Comparison of ENCODE assay signal across 9 cellular contexts in the genomic region with DNA sequence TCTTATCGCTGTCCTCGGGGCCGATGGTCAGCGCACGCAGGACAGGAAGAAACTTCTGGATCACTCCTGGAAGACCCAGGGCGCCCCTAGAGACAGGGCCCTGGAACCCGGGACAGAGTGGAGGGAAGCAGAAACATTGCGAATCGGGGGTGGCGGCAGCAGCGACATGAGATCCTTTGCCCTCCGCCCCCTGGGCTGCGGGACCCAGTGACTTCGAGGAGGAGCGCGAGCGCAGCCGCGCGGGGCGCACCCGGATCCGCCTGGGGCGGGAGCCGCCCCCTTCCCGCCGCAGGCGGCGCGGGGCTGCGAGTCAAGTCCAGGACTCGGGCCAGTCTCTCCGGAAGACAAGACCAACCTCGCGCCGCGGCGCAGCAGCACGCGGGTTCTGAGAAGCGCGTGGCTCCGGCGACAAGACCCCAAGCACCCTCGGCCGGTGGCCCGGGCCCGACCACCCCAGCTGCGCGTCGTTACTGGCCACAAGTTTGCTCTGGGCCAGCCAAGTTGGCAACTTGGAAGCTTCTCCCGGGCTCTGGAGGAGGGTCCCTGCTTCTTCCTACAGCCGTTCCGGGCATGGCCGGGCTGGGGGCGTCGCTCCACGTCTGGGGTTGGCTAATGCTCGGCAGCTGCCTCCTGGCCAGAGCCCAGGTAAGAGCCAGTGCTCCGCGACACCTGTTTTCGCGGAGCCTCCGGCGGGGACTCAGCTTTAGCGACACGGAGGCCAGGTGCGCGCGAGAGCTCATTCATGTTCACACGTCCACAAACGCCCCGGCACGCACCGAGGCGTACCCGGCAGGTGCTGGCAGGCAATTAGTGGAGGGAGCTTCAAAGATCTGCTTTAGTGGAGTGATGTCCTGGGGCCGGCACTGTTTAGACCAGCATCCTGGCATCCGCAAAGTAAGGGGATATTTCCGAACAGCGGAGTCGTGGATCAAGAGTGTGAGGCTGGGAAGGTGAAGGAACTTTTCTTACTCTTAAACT. TPM values are rescaled to one million over a fixed set of nuclear protein-coding genes. Genes with fewer than 3 reads are reported as not detected.
A peak's percentile ranks its signal among the peaks of the same experiment; 100 is the strongest.
DNase-seq lines count a peak whose midpoint lies in the region; ATAC-seq and TF ChIP-seq lines count a peak whose summit lies in the region.
"Had no signal": no experiment of that assay in that cellular context is flagged by ENCODE, and none has a peak within 500 bp of the region (broad histone marks: within the 10 kb centered on the region; RNA-seq: fewer than 3 reads in every experiment).

A gene with protein sequence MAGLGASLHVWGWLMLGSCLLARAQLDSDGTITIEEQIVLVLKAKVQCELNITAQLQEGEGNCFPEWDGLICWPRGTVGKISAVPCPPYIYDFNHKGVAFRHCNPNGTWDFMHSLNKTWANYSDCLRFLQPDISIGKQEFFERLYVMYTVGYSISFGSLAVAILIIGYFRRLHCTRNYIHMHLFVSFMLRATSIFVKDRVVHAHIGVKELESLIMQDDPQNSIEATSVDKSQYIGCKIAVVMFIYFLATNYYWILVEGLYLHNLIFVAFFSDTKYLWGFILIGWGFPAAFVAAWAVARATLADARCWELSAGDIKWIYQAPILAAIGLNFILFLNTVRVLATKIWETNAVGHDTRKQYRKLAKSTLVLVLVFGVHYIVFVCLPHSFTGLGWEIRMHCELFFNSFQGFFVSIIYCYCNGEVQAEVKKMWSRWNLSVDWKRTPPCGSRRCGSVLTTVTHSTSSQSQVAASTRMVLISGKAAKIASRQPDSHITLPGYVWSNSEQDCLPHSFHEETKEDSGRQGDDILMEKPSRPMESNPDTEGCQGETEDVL (plus strand): TSS at position 319 of the 978 bp plus-strand sequence. CDS start 252 bp downstream, at position 571.

- no peaks in the 10 kb centered on the region for H4K20me1 ChIP-seq in GM23248 (ENCODE audit: insufficient read depth)

- in situ Hi-C loops in GM23248 (cut with MboI), result loop anchor here (25.0 kb wide), 2 partner anchors 906 to 1556 kb away; no protein-coding TSS in a partner anchor

- H3K4me2 ChIP-seq in GM23248 (ENCODE audit: unreplicated experiment), result peak within 1 kb of the TSS; percentile 50

- H3K4me3 ChIP-seq in GM23248 (peak within 1 kb of the TSS; percentile 31; the same call in 1 of the 2 replicates), fibroblast of the aortic adventitia (ENCODE audit: low read depth, low read length) (peak within 1 kb of the TSS; percentile 29), psoas muscle (peak within 1 kb of the TSS; percentile 52)

- H3F3A ChIP-seq in GM23248 (ENCODE audit: insufficient read depth), result no peaks in the 10 kb centered on the region

- DNase-seq in GM23248, result peak; percentile 23
- peak; percentile 84 for DNase-seq in NCI-H748 treated with DMSO at 0.1 percent for 48 hours (lab: John Stamatoyannopoulos, UW)
- no peak for DNase-seq in fibroblast of the aortic adventitia (ENCODE audit: low read depth)
- peak; percentile 12 to 48 for DNase-seq in psoas muscle
- DNase-seq in NCI-H226, result no peak
- no peak for DNase-seq in SKM-1 (lab: John Stamatoyannopoulos, UW; ENCODE audit: unreplicated experiment)
- DNase-seq in COLO829 (ENCODE audit: low spot score), result no peak
- DNase-seq: T-cell had no signal

- 5 to 6% methylated on average over 77 to 82 of the region's 82 CpGs for WGBS in GM23248 (ENCODE audit: low coverage in 1 of 2, low lambda C conversion rate in 2 of 2, missing lambda C conversion rate in 2 of 2), 2 experiments
- 2 to 5% (median 3%) methylated on average over 74 to 82 of the region's 82 CpGs for WGBS in psoas muscle, 3 donors

- no peak within 1 kb of the TSS for H3K9ac ChIP-seq in GM23248

- H3K79me2 ChIP-seq in GM23248 (ENCODE audit: insufficient read depth), result no peaks in the 10 kb centered on the region

- H3K27me3 ChIP-seq in GM23248 (replicated peaks; ENCODE audit: insufficient read depth), result peaks cover 60% of the 10 kb centered on the region
- peaks cover 0 to 56% (median 15%) of the 10 kb centered on the region in 3 donors for H3K27me3 ChIP-seq in psoas muscle (ENCODE audit: insufficient read depth in 3 of 3, low read length in 2 of 3)

- H3K9me3 ChIP-seq in GM23248 (ENCODE audit: low read depth) (no peaks in the 10 kb centered on the region), psoas muscle (no peaks in the 10 kb centered on the region)

- H3K4me1 ChIP-seq in GM23248 (ENCODE audit: insufficient read depth) (no peaks in the 10 kb centered on the region), psoas muscle (peaks cover 10% of the 10 kb centered on the region)

- intact Hi-C loops in psoas muscle (cut with DNase I), result no loop called here

- no peaks in the 10 kb centered on the region for H3K9me2 ChIP-seq in GM23248 (ENCODE audit: insufficient read depth)

- no peak for ATAC-seq in psoas muscle
- ATAC-seq in HG03025 (IDR thresholded peaks at IDR 0.05; ENCODE audit: low FRiP score, unreplicated experiment), result no peak

- no peak for TF ChIP-seq CTCF in fibroblast of the aortic adventitia (IDR thresholded peaks at IDR 0.05; ENCODE audit: insufficient read depth, low read length)
- no peak for TF ChIP-seq CTCF in psoas muscle (IDR thresholded peaks at IDR 0.05)

- H3K36me3 ChIP-seq in GM23248 (ENCODE audit: low read depth) (no peaks in the 10 kb centered on the region), psoas muscle (ENCODE audit: insufficient read depth in 1 of 2, low read depth in 1 of 2) (no peaks in the 10 kb centered on the region)

- H3K27ac ChIP-seq in GM23248 (no peak within 1 kb of the TSS), psoas muscle (no peak within 1 kb of the TSS)

- peak within 1 kb of the TSS; percentile 35; the same call in 1 of the 2 replicates for H2AFZ ChIP-seq in GM23248

RNA-seq across cellular contexts. Expression of the gene that starts here (rescaled TPM):
- not detected in 2 replicates for total RNA-seq in GM23248 (2014; rRNA removed; shearing (Covaris generic))
- polyA plus RNA-seq in GM23248 (2016; fragmentation: Nextera tagmentation; extraction: Ambion mirVana) (not detected in 2 replicates), psoas muscle (under 1 TPM in 1 of 3 donors, not detected in 2; 0.01 TPM)
- total RNA-seq in fibroblast of the aortic adventitia (ENCODE audit: low replicate concordance) (0.33 TPM in 1 of 2 replicates, not detected in the other), psoas muscle (under 1 TPM in 1 of 4 donors, not detected in 3; 0.08 TPM)

Comparison
In these comparisons a context has a peak if more than half of its experiments do, and no peak if none do; other contexts are left out.
1. Peak in DNase-seq, H3K4me3 ChIP-seq and H3K4me2 ChIP-seq in GM23248; RNA of the gene not detected or under 1 TPM.
2. Peak in DNase-seq and H3K4me3 ChIP-seq in psoas muscle; RNA of the gene not detected or under 1 TPM.